Comparison of ENCODE assay signal across 8 cellular contexts in the genomic region with DNA sequence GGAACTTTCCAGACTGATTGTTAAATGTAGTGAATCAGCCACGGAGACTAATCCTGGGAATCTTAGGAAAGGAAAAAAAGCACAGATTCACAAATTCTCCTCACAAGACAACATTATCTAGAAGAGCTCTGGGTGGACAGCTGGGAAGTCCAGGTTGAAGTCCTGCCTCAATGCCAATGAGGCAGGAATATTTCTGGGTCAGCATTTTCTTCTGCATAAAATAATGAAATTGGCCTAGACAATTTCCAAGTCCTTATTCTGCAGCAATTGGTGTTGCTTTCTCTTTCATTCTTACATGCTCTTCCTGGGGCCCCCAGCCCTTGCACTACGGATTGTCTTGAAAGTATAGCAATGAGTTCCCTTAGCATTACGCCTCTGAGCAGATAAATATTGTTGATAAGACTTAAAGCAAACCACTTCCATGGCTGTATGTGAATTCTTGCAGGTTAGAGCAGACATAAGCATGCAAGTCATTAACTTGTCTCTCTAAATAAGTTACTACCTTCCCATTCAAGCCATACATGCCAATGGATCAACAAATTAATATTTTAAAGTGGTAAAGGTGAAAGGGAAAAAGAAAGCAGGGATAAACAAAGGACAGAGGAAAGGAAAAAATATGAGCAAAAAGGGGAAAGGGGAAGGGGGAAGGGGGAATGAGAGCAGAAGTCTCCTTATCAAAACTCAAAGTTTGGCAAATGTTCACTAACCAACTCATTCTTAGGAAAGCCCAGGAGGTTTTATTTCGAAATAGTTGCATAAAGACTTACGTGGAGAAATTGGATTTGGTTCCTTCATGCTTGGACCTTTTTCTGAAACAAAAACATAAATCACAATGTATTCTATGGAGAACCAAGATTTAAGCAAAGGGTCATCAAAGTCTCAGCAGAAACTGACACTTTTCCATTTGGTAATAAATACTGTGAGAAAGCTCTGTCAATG.
DNase-seq lines count a peak whose midpoint lies in the region.

No MANE protein-coding gene starts in this region.

- no peaks in the 10 kb centered on the region for H3K36me3 ChIP-seq in KOPT-K1 (ENCODE audit: insufficient read depth, low read length)

- H3K27ac ChIP-seq in KOPT-K1 (ENCODE audit: low read depth, low read length, poor library complexity, severe bottlenecking), result peak overlapping the region; percentile 39

- H3K9me3 ChIP-seq in KOPT-K1 (ENCODE audit: insufficient read depth, low read length, poor library complexity, severe bottlenecking), result no peaks in the 10 kb centered on the region

- DNase-seq in activated gamma-delta T cell treated with Interleukin-2 at 50 U/mL for 16 hours (peak; percentile 18), activated gamma-delta T cell (lab: John Stamatoyannopoulos, UW) (no peak), astrocyte of the hippocampus (ENCODE audit: low read depth, low spot score) (peak; percentile 9), cerebellar cortex (ENCODE audit: low spot score) (no peak), NCI-H1417 treated with DMSO at 0.1 percent for 48 hours (lab: John Stamatoyannopoulos, UW) (no peak), NCI-H1694 (lab: John Stamatoyannopoulos, UW) (no peak)
- DNase-seq in stimulated activated CD4-positive, alpha-beta T cell treated with anti-CD3 and anti-CD28 coated beads, Interleukin-4, amount 100 ng/mL, for 1 hour, result peak; percentile 45

Comparison
In these comparisons a context has a peak if more than half of its experiments do, and no peak if none do; other contexts are left out.
1. DNase-seq: peak in activated gamma-delta T cell treated with Interleukin-2 at 50 U/mL for 16 hours (single experiment), astrocyte of the hippocampus (single experiment) and stimulated activated CD4-positive, alpha-beta T cell treated with anti-CD3 and anti-CD28 coated beads, Interleukin-4, amount 100 ng/mL, for 1 hour (single experiment); none in activated gamma-delta T cell (single experiment), cerebellar cortex (single experiment), NCI-H1417 treated with DMSO at 0.1 percent for 48 hours (single experiment) and NCI-H1694 (single experiment).